Comparison of ENCODE assay signal across 33 cellular contexts in the genomic region with DNA sequence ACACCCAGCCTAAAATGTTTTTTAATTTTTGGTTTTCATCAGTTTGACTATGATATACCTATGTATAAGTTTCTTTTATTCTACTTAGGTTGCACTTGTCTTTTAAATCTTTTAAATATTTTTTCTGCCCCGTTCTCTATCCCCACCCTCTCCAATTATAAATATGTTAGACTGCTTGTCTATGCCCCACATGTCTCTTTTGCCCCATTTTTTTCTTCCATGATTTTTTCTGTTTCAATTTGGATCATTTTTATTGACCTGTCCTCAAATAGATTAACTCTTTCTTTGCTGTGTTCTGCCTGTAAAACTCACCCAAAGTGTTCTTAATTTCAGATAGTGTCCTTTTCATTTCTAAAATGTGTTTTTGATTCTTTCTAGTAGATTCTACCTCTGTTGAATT. TPM values are rescaled to one million over a fixed set of nuclear protein-coding genes. Genes with fewer than 3 reads are reported as not detected.
DNase-seq lines count a peak whose midpoint lies in the region; ATAC-seq and TF ChIP-seq lines count a peak whose summit lies in the region.
"Had no signal": no experiment of that assay in that cellular context is flagged by ENCODE, and none has a peak within 500 bp of the region (broad histone marks: within the 10 kb centered on the region; RNA-seq: fewer than 3 reads in every experiment).

No MANE protein-coding gene starts in this region.

- H3K9me3 ChIP-seq in HEK293 (ENCODE audit: control insufficient read depth, insufficient read depth, low read depth, low read length) (no peaks in the 10 kb centered on the region), IMR-90 (ENCODE audit: control insufficient read depth, insufficient read depth, low read length) (no peaks in the 10 kb centered on the region), Panc1 (ENCODE audit: control insufficient read depth, insufficient read depth, low read depth, low read length) (no peaks in the 10 kb centered on the region)
- H3K9me3 ChIP-seq: A549; BE2C; BLaER1; BLaER1 treated with 17β-estradiol and CSF1 and Interleukin-3, amounts not matched to agents 10 nM and 100 nM; Caco-2 had no signal

- H3K4me1 ChIP-seq in HEK293 (ENCODE audit: control insufficient read depth, insufficient read depth, low read length) (peaks cover 19% of the 10 kb centered on the region), IMR-90 (ENCODE audit: control insufficient read depth, insufficient read depth, low read length) (peaks cover 13% of the 10 kb centered on the region), Panc1 (ENCODE audit: control insufficient read depth, insufficient read depth, low read length) (peaks cover 41% of the 10 kb centered on the region)
- H3K4me1 ChIP-seq: Caco-2 had no signal

- in situ Hi-C loops in IMR-90 (cut with MboI; ENCODE audit: low sequenced_read_pairs), result no loop called here
- in situ Hi-C loops in Panc1 (cut with HindIII; ENCODE audit: low pct_unique_long_range_greater_than_20kb, low sequenced_read_pairs), result no loop called here

- H2BK120ac ChIP-seq in IMR-90 (ENCODE audit: low read depth, low read length), result no peak overlapping the region

- intact Hi-C loops in IMR-90 (cut with micrococcal nuclease) (loop anchor here (5.0 kb wide), 1 partner anchor 145 kb away; no protein-coding TSS in a partner anchor), Panc1 (cut with micrococcal nuclease; ENCODE audit: unreplicated experiment) (no loop called here)
- intact Hi-C loops in activated CD4-positive, alpha-beta T cell treated with anti-CD3 and anti-CD28 coated beads, Interleukin-2, amount 10 ng/mL, durations not matched to agents 24 days and 14 days (cut with micrococcal nuclease), result no loop called here

- DNase-seq in IMR-90 (no peak), Panc1 (ENCODE audit: low read depth, low spot score) (no peak), NCI-H2171 treated with DMSO at 0.1 percent for 48 hours (lab: John Stamatoyannopoulos, UW) (no peak)
- no peak for DNase-seq in stimulated activated naive CD8-positive, alpha-beta T cell treated with anti-CD3 and anti-CD28 coated beads, Interleukin-15, amount 100 ng/mL, for 72 hours
- no peak for DNase-seq in activated CD4-positive, alpha-beta T cell treated with anti-CD3 and anti-CD28 coated beads, Interleukin-2, amount 10 ng/mL, durations not matched to agents 24 days and 14 days
- DNase-seq: 8988T; ACHN; AML-193; BE2C; C1 segment of cervical spinal cord; Caco-2; Calu3; CD4-positive, alpha-beta memory T cell; CD4-positive, alpha-beta T cell; CD4-positive, CD25-positive, alpha-beta regulatory T cell; CD8-positive, alpha-beta memory T cell; CD8-positive, alpha-beta T cell; COR-L47; DMS 273 treated with DMSO at 0.1 percent for 48 hours; DMS153; DMS53; DMS79; DMS79 treated with DMSO at 0.1 percent for 48 hours; DND-41; EL had no signal

- H3K14ac ChIP-seq in IMR-90 (replicated peaks; ENCODE audit: low read depth, low read length), result no peak overlapping the region

- no peaks in the 10 kb centered on the region for H3K36me3 Mint-ChIP-seq in activated CD4-positive, alpha-beta T cell treated with anti-CD3 and anti-CD28 coated beads, Interleukin-2, amount 10 ng/mL, durations not matched to agents 24 days and 14 days (ENCODE audit: low read depth)
- H3K36me3 Mint-ChIP-seq: CD14-positive monocyte; CD4-positive, alpha-beta memory T cell; CD4-positive, CD25-positive, alpha-beta regulatory T cell; CD8-positive, alpha-beta memory T cell; CD8-positive, alpha-beta T cell had no signal

- no peak overlapping the region for H4K91ac ChIP-seq in IMR-90 (ENCODE audit: insufficient read depth, low read depth, low read length)

- no peak overlapping the region for H3K4me2 ChIP-seq in IMR-90 (ENCODE audit: low read depth, low read length)
- H3K4me2 ChIP-seq: A549, BLaER1 had no signal

- WGBS in IMR-90 (ENCODE audit: extremely low coverage in 2 of 2, insufficient read length in 1 of 2), 2 experiments, result no CpG with 5 or more reads among the region's 1 CpG

- no peak overlapping the region for H3K18ac ChIP-seq in IMR-90 (ENCODE audit: low read depth, low read length)

- H3K56ac ChIP-seq in IMR-90 (ENCODE audit: extremely low read depth, insufficient read depth, low read length), result no peak overlapping the region

- H3K27ac ChIP-seq in HEK293 (ENCODE audit: extremely low read depth, low read depth, low read length) (no peak overlapping the region), IMR-90 (ENCODE audit: insufficient read depth, low read length) (no peak overlapping the region), Panc1 (ENCODE audit: low read length) (peak overlapping the region; percentile 98; the same call in 1 of the 2 replicates)
- H3K27ac ChIP-seq: 22Rv1; BLaER1; BLaER1 treated with 17β-estradiol and CSF1 and Interleukin-3, amounts not matched to agents 10 nM and 100 nM; C4-2B had no signal

- no peak overlapping the region for H3K23ac ChIP-seq in IMR-90 (ENCODE audit: low read depth, low read length)

- no peak overlapping the region for H3K4ac ChIP-seq in IMR-90 (ENCODE audit: low read depth, low read length)

- H3K27me3 ChIP-seq in IMR-90 (ENCODE audit: control insufficient read depth, insufficient read depth, low read length) (peaks cover 2% of the 10 kb centered on the region; the same call in 1 of the 2 replicates), Panc1 (ENCODE audit: control insufficient read depth, insufficient read depth, low read length) (no peaks in the 10 kb centered on the region)
- H3K27me3 ChIP-seq: BE2C; BLaER1; BLaER1 treated with 17β-estradiol and CSF1 and Interleukin-3, amounts not matched to agents 10 nM and 100 nM had no signal

- TF ChIP-seq POLR2A in IMR-90 (IDR thresholded peaks at IDR 0.05; ENCODE audit: low read depth, low read length), result no peak

- no peaks in the 10 kb centered on the region; the same call in 1 of the 2 replicates for H3K9me1 ChIP-seq in IMR-90 (ENCODE audit: insufficient read depth, low read length)

- no peak overlapping the region for H2BK5ac ChIP-seq in IMR-90 (ENCODE audit: low read depth, low read length, poor library complexity, severe bottlenecking)

- no peak overlapping the region for H2BK15ac ChIP-seq in IMR-90 (ENCODE audit: low read depth, low read length)

- H3K27ac Mint-ChIP-seq in stimulated activated naive CD8-positive, alpha-beta T cell treated with anti-CD3 and anti-CD28 coated beads, Interleukin-15, amount 100 ng/mL, for 72 hours, result no peak overlapping the region
- H3K27ac Mint-ChIP-seq in activated CD4-positive, alpha-beta T cell treated with anti-CD3 and anti-CD28 coated beads, Interleukin-2, amount 10 ng/mL, durations not matched to agents 24 days and 14 days, result no peak overlapping the region
- H3K27ac Mint-ChIP-seq: B cell; CD14-positive monocyte; CD4-positive, alpha-beta memory T cell; CD4-positive, alpha-beta T cell; CD4-positive, CD25-positive, alpha-beta regulatory T cell; CD8-positive, alpha-beta T cell had no signal

- H3K4me1 Mint-ChIP-seq in stimulated activated naive CD8-positive, alpha-beta T cell treated with anti-CD3 and anti-CD28 coated beads, Interleukin-15, amount 100 ng/mL, for 72 hours, result peaks cover 11% of the 10 kb centered on the region
- H3K4me1 Mint-ChIP-seq in activated CD4-positive, alpha-beta T cell treated with anti-CD3 and anti-CD28 coated beads, Interleukin-2, amount 10 ng/mL, durations not matched to agents 24 days and 14 days, result peaks cover 12% of the 10 kb centered on the region
- H3K4me1 Mint-ChIP-seq: B cell had no signal

- H3K9ac ChIP-seq in IMR-90 (ENCODE audit: low read depth, low read length), result no peak overlapping the region
- H3K9ac ChIP-seq: BLaER1; BLaER1 treated with 17β-estradiol and CSF1 and Interleukin-3, amounts not matched to agents 10 nM and 100 nM had no signal

- H3K9me3 Mint-ChIP-seq in stimulated activated naive CD8-positive, alpha-beta T cell treated with anti-CD3 and anti-CD28 coated beads, Interleukin-15, amount 100 ng/mL, for 72 hours, result no peaks in the 10 kb centered on the region
- H3K9me3 Mint-ChIP-seq in activated CD4-positive, alpha-beta T cell treated with anti-CD3 and anti-CD28 coated beads, Interleukin-2, amount 10 ng/mL, durations not matched to agents 24 days and 14 days, result no peaks in the 10 kb centered on the region
- H3K9me3 Mint-ChIP-seq: CD14-positive monocyte; CD4-positive, alpha-beta memory T cell; CD4-positive, alpha-beta T cell; CD4-positive, CD25-positive, alpha-beta regulatory T cell; CD8-positive, alpha-beta memory T cell; CD8-positive, alpha-beta T cell had no signal

- TF ChIP-seq RAD21 in IMR-90 (IDR thresholded peaks at IDR 0.05; ENCODE audit: low read length), result no peak

- H2AFZ ChIP-seq in IMR-90 (replicated peaks; ENCODE audit: low read length, poor library complexity), result no peak overlapping the region

- peaks cover 4% of the 10 kb centered on the region; the same call in 1 of the 2 replicates for H4K20me1 ChIP-seq in IMR-90 (ENCODE audit: insufficient read depth, low read length)
- H4K20me1 ChIP-seq: BLaER1; BLaER1 treated with 17β-estradiol and CSF1 and Interleukin-3, amounts not matched to agents 10 nM and 100 nM had no signal

- H3K79me1 ChIP-seq in IMR-90 (ENCODE audit: low read depth in 1 of 2, low read length in 2 of 2), result no peaks in the 10 kb centered on the region

- CTCF ChIA-PET in HEK293 (lab: Yijun Ruan, JAX), result no interaction called here
- CTCF ChIA-PET in IMR-90 (lab: Yijun Ruan, JAX), result interaction anchor here (0.6 kb wide), 2 partner anchors 13 to 294 kb away, joined by 4 to 11 read pairs; no protein-coding TSS in a partner anchor
- CTCF ChIA-PET in Panc1 (lab: Charles Lee), result no interaction called here

- H3K4me3 ChIP-seq in HEK293 (ENCODE audit: low read depth, low read length), result no peak overlapping the region
- no peak overlapping the region for H3K4me3 ChIP-seq in IMR-90 (ENCODE audit: insufficient read depth, low read depth, low read length)
- H3K4me3 ChIP-seq in Panc1 (ENCODE audit: low read depth in 2 of 2, low read length in 2 of 2), result no peak overlapping the region
- H3K4me3 ChIP-seq: A549; BLaER1; BLaER1 treated with 17β-estradiol and CSF1 and Interleukin-3, amounts not matched to agents 10 nM and 100 nM had no signal

- no peak for ATAC-seq in IMR-90 (ENCODE audit: low read depth)
- no peak for ATAC-seq in Panc1
- no peak for ATAC-seq in stimulated activated naive CD8-positive, alpha-beta T cell treated with anti-CD3 and anti-CD28 coated beads, Interleukin-15, amount 100 ng/mL, for 72 hours
- ATAC-seq: A549; CD8-positive, alpha-beta T cell had no signal

- no peak overlapping the region for H2BK20ac ChIP-seq in IMR-90 (ENCODE audit: low read depth, low read length)

- dilution Hi-C loops in IMR-90 (cut with HindIII; ENCODE audit: low sequenced_read_pairs, unreplicated experiment), result no loop called here

- H4K5ac ChIP-seq in IMR-90 (ENCODE audit: low read depth, low read length), result no peak overlapping the region

- H4K8ac ChIP-seq in IMR-90 (ENCODE audit: low read depth in 2 of 2, low read length in 2 of 2), result no peak overlapping the region

- H3K36me3 ChIP-seq in HEK293 (ENCODE audit: control insufficient read depth in 2 of 2, insufficient read depth in 1 of 2, low read length in 2 of 2) (no peaks in the 10 kb centered on the region), IMR-90 (ENCODE audit: control insufficient read depth, insufficient read depth, low read length) (no peaks in the 10 kb centered on the region), Panc1 (ENCODE audit: control insufficient read depth, insufficient read depth, low read length) (no peaks in the 10 kb centered on the region)
- H3K36me3 ChIP-seq: BE2C; BLaER1; BLaER1 treated with 17β-estradiol and CSF1 and Interleukin-3, amounts not matched to agents 10 nM and 100 nM had no signal

- H3K4me3 Mint-ChIP-seq in stimulated activated naive CD8-positive, alpha-beta T cell treated with anti-CD3 and anti-CD28 coated beads, Interleukin-15, amount 100 ng/mL, for 72 hours, result no peak overlapping the region
- no peak overlapping the region for H3K4me3 Mint-ChIP-seq in activated CD4-positive, alpha-beta T cell treated with anti-CD3 and anti-CD28 coated beads, Interleukin-2, amount 10 ng/mL, durations not matched to agents 24 days and 14 days
- H3K4me3 Mint-ChIP-seq: B cell; CD4-positive, alpha-beta memory T cell; CD4-positive, alpha-beta T cell; CD8-positive, alpha-beta memory T cell; CD8-positive, alpha-beta T cell had no signal

- BruUV-seq in IMR-90 (replicated peaks; lab: Mats Ljungman, UMichigan), result no TSS peak
- no TSS peak for BruUV-seq in Panc1 (replicated peaks; lab: Mats Ljungman, UMichigan)

- peak overlapping the region; percentile 51; the same call in 1 of the 2 replicates for H2AK5ac ChIP-seq in IMR-90 (ENCODE audit: low read depth, low read length)

- TF ChIP-seq CTCF in HEK293 (tag by site-specific recombination; IDR thresholded peaks at IDR 0.05) (no peak), IMR-90 (conservative IDR thresholded peaks at IDR 0.05; ENCODE audit: low read depth, low read length) (no peak), Panc1 (IDR thresholded peaks at IDR 0.05) (no peak)

- peaks cover 38% of the 10 kb centered on the region for H3K27me3 Mint-ChIP-seq in stimulated activated naive CD8-positive, alpha-beta T cell treated with anti-CD3 and anti-CD28 coated beads, Interleukin-15, amount 100 ng/mL, for 72 hours
- H3K27me3 Mint-ChIP-seq in activated CD4-positive, alpha-beta T cell treated with anti-CD3 and anti-CD28 coated beads, Interleukin-2, amount 10 ng/mL, durations not matched to agents 24 days and 14 days, result peaks cover 44% of the 10 kb centered on the region
- H3K27me3 Mint-ChIP-seq: CD4-positive, alpha-beta memory T cell; CD4-positive, alpha-beta T cell; CD4-positive, CD25-positive, alpha-beta regulatory T cell had no signal

- POLR2A ChIA-PET in HEK293 (lab: Yijun Ruan, JAX) (interaction anchor here (0.9 kb wide), 1 partner anchor 10 kb away, joined by 3 read pairs; no protein-coding TSS in a partner anchor), IMR-90 (lab: Charles Lee; ENCODE audit: unreplicated experiment) (no interaction called here), Panc1 (lab: Charles Lee) (no interaction called here)

- H2AK9ac ChIP-seq in IMR-90 (replicated peaks; ENCODE audit: low read depth, low read length, poor library complexity), result no peak overlapping the region

RNA-seq across cellular contexts. Expression of a gene that starts 44.7 kb away (rescaled TPM):
- 16.5 and 21.7 TPM in 2 replicates for total RNA-seq in IMR-90 (2012; rRNA removed)
- 8.9 and 10.7 TPM in 2 replicates for polyA plus RNA-seq in IMR-90 (2012; rRNA removed)
- 2.5 and 7.1 TPM in 2 replicates for polyA plus RNA-seq in IMR-90 (2012; cell fraction: cytosol; rRNA removed)
- 39.6 and 46.5 TPM in 2 replicates for polyA plus RNA-seq in IMR-90 (2012; cell fraction: nucleus; rRNA removed; ENCODE audit: low replicate concordance)
- total RNA-seq in Panc1 (2021; ENCODE audit: unreplicated experiment), result 32.6 TPM
- polyA plus RNA-seq in Panc1 (2012; ENCODE audit: insufficient read length), result 13.2 TPM
- 24.2 and 24.7 TPM in 2 replicates for total RNA-seq in activated CD4-positive, alpha-beta T cell treated with anti-CD3 and anti-CD28 coated beads, Interleukin-2, amount 10 ng/mL, durations not matched to agents 24 days and 14 days
